ENCODE assay signal across 1 cellular context in the genomic region with DNA sequence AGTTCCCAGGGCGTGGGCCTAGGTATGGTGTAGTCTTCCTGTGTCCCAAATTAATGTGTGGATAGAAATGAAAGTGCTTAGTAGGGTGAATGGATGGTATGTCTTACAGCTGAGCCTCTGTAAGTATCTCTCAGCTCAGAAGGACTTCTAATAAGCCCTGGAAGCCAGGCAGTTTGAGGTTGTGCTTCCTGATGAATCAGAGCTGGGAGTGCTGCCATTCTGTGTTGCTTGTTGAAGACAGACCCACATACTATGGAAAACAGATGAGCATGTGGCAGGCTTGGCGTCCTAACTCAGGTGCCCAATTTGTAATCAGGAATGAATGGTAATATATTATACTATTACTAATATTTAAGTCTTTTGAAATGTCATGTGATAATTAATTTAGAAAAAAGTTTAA.
TF ChIP-seq lines count a peak whose summit lies in the region.

No MANE protein-coding gene starts in this region.

TF ChIP-seq in GM23338, 12 proteins besides CTCF, POLR2A, EP300 and RAD21 (continued from another document):
- TF ChIP-seq, protein P1, sequence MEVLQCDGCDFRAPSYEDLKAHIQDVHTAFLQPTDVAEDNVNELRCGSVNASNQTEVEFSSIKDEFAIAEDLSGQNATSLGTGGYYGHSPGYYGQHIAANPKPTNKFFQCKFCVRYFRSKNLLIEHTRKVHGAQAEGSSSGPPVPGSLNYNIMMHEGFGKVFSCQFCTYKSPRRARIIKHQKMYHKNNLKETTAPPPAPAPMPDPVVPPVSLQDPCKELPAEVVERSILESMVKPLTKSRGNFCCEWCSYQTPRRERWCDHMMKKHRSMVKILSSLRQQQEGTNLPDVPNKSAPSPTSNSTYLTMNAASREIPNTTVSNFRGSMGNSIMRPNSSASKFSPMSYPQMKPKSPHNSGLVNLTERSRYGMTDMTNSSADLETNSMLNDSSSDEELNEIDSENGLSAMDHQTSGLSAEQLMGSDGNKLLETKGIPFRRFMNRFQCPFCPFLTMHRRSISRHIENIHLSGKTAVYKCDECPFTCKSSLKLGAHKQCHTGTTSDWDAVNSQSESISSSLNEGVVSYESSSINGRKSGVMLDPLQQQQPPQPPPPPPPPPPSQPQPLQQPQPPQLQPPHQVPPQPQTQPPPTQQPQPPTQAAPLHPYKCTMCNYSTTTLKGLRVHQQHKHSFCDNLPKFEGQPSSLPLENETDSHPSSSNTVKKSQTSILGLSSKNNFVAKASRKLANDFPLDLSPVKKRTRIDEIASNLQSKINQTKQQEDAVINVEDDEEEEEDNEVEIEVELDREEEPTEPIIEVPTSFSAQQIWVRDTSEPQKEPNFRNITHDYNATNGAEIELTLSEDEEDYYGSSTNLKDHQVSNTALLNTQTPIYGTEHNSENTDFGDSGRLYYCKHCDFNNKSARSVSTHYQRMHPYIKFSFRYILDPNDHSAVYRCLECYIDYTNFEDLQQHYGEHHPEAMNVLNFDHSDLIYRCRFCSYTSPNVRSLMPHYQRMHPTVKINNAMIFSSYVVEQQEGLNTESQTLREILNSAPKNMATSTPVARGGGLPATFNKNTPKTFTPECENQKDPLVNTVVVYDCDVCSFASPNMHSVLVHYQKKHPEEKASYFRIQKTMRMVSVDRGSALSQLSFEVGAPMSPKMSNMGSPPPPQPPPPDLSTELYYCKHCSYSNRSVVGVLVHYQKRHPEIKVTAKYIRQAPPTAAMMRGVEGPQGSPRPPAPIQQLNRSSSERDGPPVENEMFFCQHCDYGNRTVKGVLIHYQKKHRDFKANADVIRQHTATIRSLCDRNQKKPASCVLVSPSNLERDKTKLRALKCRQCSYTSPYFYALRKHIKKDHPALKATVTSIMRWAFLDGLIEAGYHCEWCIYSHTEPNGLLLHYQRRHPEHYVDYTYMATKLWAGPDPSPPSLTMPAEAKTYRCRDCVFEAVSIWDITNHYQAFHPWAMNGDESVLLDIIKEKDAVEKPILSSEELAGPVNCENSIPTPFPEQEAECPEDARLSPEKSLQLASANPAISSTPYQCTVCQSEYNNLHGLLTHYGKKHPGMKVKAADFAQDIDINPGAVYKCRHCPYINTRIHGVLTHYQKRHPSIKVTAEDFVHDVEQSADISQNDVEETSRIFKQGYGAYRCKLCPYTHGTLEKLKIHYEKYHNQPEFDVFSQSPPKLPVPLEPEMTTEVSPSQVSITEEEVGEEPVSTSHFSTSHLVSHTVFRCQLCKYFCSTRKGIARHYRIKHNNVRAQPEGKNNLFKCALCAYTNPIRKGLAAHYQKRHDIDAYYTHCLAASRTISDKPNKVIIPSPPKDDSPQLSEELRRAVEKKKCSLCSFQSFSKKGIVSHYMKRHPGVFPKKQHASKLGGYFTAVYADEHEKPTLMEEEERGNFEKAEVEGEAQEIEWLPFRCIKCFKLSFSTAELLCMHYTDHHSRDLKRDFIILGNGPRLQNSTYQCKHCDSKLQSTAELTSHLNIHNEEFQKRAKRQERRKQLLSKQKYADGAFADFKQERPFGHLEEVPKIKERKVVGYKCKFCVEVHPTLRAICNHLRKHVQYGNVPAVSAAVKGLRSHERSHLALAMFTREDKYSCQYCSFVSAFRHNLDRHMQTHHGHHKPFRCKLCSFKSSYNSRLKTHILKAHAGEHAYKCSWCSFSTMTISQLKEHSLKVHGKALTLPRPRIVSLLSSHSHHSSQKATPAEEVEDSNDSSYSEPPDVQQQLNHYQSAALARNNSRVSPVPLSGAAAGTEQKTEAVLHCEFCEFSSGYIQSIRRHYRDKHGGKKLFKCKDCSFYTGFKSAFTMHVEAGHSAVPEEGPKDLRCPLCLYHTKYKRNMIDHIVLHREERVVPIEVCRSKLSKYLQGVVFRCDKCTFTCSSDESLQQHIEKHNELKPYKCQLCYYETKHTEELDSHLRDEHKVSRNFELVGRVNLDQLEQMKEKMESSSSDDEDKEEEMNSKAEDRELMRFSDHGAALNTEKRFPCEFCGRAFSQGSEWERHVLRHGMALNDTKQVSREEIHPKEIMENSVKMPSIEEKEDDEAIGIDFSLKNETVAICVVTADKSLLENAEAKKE (CRISPR knock-in tag; IDR thresholded peaks at IDR 0.05) = no peak
- TF ChIP-seq, protein P2, sequence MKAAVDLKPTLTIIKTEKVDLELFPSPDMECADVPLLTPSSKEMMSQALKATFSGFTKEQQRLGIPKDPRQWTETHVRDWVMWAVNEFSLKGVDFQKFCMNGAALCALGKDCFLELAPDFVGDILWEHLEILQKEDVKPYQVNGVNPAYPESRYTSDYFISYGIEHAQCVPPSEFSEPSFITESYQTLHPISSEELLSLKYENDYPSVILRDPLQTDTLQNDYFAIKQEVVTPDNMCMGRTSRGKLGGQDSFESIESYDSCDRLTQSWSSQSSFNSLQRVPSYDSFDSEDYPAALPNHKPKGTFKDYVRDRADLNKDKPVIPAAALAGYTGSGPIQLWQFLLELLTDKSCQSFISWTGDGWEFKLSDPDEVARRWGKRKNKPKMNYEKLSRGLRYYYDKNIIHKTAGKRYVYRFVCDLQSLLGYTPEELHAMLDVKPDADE (IDR thresholded peaks at IDR 0.05) = no peak
